ENCODE assay signal across 10 cellular contexts in genomic region chr11:94793822-94794221, GRCh38. TPM values are rescaled to one million over a fixed set of nuclear protein-coding genes. Genes with fewer than 3 reads are reported as not detected.
DNase-seq lines count a peak whose midpoint lies in the region; ATAC-seq and TF ChIP-seq lines count a peak whose summit lies in the region.
"Had no signal": no experiment of that assay in that cellular context is flagged by ENCODE, and none has a peak within 500 bp of the region (broad histone marks: within the 10 kb centered on the region; RNA-seq: fewer than 3 reads in every experiment).

No MANE protein-coding gene starts in this region.

- H3K36me3 Mint-ChIP-seq in osteocyte (ENCODE audit: unreplicated experiment) = no peaks in the 10 kb centered on the region

- H3K4me1 Mint-ChIP-seq in osteocyte (ENCODE audit: unreplicated experiment) = peaks cover 65% of the 10 kb centered on the region

- H3K27me3 ChIP-seq in right cardiac atrium (ENCODE audit: control insufficient read depth, insufficient read depth) = no peaks in the 10 kb centered on the region

- whole genome bisulfite sequencing in right cardiac atrium = 40% methylated on average over 2 of the region's 2 CpGs

- H3K9me3 Mint-ChIP-seq in osteocyte (ENCODE audit: unreplicated experiment) = no peaks in the 10 kb centered on the region

- intact Hi-C loops in right cardiac atrium (cut with DNase I) = loop anchor here in 2 of 4 donors (5.0 to 10.0 kb wide), 2 partner anchors 43 to 61 kb away; no protein-coding TSS in a partner anchor
- intact Hi-C loops in cardiac septum (cut with DNase I) = loop anchor here (2.0 kb wide), 1 partner anchor 63 kb away; no protein-coding TSS in a partner anchor

- peaks cover 30% of the 10 kb centered on the region for H3K4me1 ChIP-seq in right cardiac atrium (ENCODE audit: control insufficient read depth, insufficient read depth, low read length)

- peak overlapping the region; percentile 94 for H3K27ac ChIP-seq in right cardiac atrium (ENCODE audit: low read length)

- H3K27ac Mint-ChIP-seq in osteocyte (ENCODE audit: unreplicated experiment) = peak overlapping the region; percentile 97

- H3K9me3 ChIP-seq in right cardiac atrium (ENCODE audit: control insufficient read depth, low read length) = no peaks in the 10 kb centered on the region

- no peak for TF ChIP-seq CTCF in osteocyte (IDR thresholded peaks at IDR 0.05)

- ATAC-seq in right cardiac atrium = no peak
- ATAC-seq in HG03565 (IDR thresholded peaks at IDR 0.05; ENCODE audit: unreplicated experiment) = no peak

- H3K27me3 Mint-ChIP-seq in osteocyte (ENCODE audit: unreplicated experiment) = no peaks in the 10 kb centered on the region

- DNase-seq in right cardiac atrium (no peak), cardiac septum (ENCODE audit: low spot score) (no peak), dermis blood vessel endothelial cell (peak; percentile 43), osteocyte (ENCODE audit: extremely low spot score, unreplicated experiment) (no peak), cerebellar nuclear complex (lab: John Stamatoyannopoulos, UW) (no peak), 8988T (no peak), H4 (ENCODE audit: low spot score) (no peak)
- DNase-seq: activated CD8-positive, alpha-beta memory T cell treated with anti-CD3 and anti-CD28 coated beads, Interleukin-2, amount 50 U/mL, for 4 hours; GF-D8 had no signal

- no peak overlapping the region for H3K4me3 ChIP-seq in right cardiac atrium (ENCODE audit: low read length)

- H3K4me3 Mint-ChIP-seq in osteocyte (ENCODE audit: unreplicated experiment) = peak overlapping the region; percentile 67

RNA-seq across cellular contexts. Expression of gene AMOTL1, which starts 25.7 kb away (rescaled TPM):
- 10 to 100 TPM; 46.6 to 84.1 (median 55.3) TPM for total RNA-seq in right cardiac atrium
- 15.2 TPM for polyA plus RNA-seq in right cardiac atrium
- 60.1 TPM for total RNA-seq in cardiac septum
- total RNA-seq in dermis blood vessel endothelial cell = 38.1 and 53.4 TPM in 2 replicates
- total RNA-seq in osteocyte = 66.6 and 71.7 TPM in 2 replicates
- total RNA-seq in H4 (2014; rRNA removed; shearing (Covaris generic)) = 1.5 and 2.6 TPM in 2 replicates

Comparison
In these comparisons a context has a peak if more than half of its experiments do, and no peak if none do; other contexts are left out.
1. RNA of gene AMOTL1, which starts 25.7 kb away (total RNA-seq): 66.6 to 71.7 TPM in osteocyte, 60.1 TPM in cardiac septum (single experiment), 46.6 to 84.1 TPM in right cardiac atrium and 38.1 to 53.4 TPM in dermis blood vessel endothelial cell; 1.5 to 2.6 TPM in H4; every median in the first group is over 10 times any median in the second.